15 cellular contexts compared by ENCODE assay signal in the genomic region with DNA sequence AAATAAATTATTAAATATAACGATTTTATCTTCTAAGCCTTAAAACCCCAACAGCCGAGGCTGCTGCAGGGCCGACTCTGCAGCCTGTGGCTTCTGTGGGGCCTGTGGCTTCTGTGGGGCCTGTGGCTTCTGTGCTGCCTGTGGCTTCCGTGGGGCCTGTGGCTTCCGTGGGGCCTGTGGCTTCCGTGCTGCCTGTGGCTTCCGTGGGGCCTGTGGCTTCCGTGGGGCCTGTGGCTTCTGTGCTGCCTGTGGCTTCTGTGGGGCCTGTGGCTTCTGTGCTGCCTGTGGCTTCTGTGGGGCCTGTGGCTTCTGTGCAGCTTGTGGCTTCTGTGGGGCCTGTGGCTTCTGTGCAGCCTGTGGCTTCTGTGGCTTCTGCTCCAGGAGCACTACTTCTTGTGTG. TPM values are rescaled to one million over a fixed set of nuclear protein-coding genes. Genes with fewer than 3 reads are reported as not detected.
"Had no signal": no experiment of that assay in that cellular context is flagged by ENCODE, and none has a peak within 500 bp of the region (broad histone marks: within the 10 kb centered on the region; RNA-seq: fewer than 3 reads in every experiment).

No MANE protein-coding gene starts in this region.

RNA-seq across cellular contexts. Expression of a gene that starts 51.5 kb away (rescaled TPM):
- total RNA-seq: bronchial epithelial cell had no signal

RNA-seq across cellular contexts. Expression of a gene that starts 54.1 kb away (rescaled TPM):
- total RNA-seq: activated CD8-positive, alpha-beta memory T cell treated with anti-CD3 and anti-CD28 coated beads for 36 hours; activated T-cell treated with anti-CD3 and anti-CD28 coated beads, Interleukin-2, amount 50 U/mL, for 4 hours; activated T-helper 2 cell treated with anti-CD3 and anti-CD28 coated beads, Interferon-gamma antibody, Interleukin-2, Interleukin-4, amounts not matched to agents 10 μg/mL and 5 μg/mL and 100 μg/mL, durations not matched to agents 14 hours and 24 hours and 36 hours; dermis blood vessel endothelial cell; gastrocnemius medialis; left cardiac atrium; left ventricle myocardium superior; lung microvascular endothelial cell; mesenteric fat pad; myocyte; osteocyte; posterior vena cava; temporal lobe; tibial nerve had no signal
